In the genomic region with DNA sequence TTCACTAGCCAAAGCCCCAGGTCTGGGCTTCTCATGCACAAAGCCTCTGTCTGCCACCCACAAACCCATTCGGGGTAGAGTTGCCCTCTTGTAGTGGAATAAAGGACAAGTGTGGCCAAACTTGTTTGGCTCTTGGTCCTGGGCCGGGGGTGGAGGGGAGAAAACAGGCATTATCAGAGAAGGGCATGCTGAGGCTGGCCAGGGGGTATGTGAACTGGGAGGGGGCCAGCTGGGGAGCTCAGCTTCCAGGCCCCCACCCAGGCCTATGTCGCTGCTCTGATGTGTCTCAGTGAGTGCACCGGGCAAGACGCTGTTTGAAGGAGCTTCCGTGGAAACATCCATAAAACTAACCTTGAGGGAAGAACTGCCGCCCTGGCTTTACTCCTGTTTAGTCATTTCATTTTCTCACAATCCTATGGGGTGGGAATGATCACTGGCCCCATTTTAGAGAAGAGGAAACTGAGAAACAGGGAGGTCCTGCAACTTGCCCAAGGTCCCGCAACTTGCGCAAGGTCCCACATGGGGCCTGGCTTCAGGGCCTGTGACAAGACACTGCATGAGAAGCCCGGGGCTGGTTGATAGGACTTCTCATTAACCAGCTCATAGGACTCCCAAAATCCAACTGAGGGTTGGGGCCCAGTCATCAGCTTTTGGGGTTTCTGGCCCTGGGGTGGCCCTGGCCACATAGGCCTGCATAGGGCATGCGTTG, we compare ENCODE assay signal across 12 cellular contexts. TPM values are rescaled to one million over a fixed set of nuclear protein-coding genes. Genes with fewer than 3 reads are reported as not detected.
DNase-seq lines count a peak whose midpoint lies in the region; ATAC-seq and TF ChIP-seq lines count a peak whose summit lies in the region.
"Had no signal": no experiment of that assay in that cellular context is flagged by ENCODE, and none has a peak within 500 bp of the region (broad histone marks: within the 10 kb centered on the region; RNA-seq: fewer than 3 reads in every experiment).

No MANE protein-coding gene starts in this region.

- H3K18ac ChIP-seq in IMR-90 (ENCODE audit: low read depth, low read length) (no peak overlapping the region), neuronal stem cell (ENCODE audit: low read length) (no peak overlapping the region)

- H3K27me3 Mint-ChIP-seq in Caco-2 (ENCODE audit: insufficient read depth, unreplicated experiment) (no peaks in the 10 kb centered on the region), endodermal cell (ENCODE audit: insufficient read depth) (peaks cover 26% of the 10 kb centered on the region)
- peaks cover 7 to 10% of the 10 kb centered on the region in 2 donors for H3K27me3 Mint-ChIP-seq in natural killer cell treated with Interleukin-12 subunit alpha and Interleukin-12 subunit beta and Interleukin-15 and Interleukin-18, amount 100 ng/mL, for 72 hours

- H3K27ac ChIP-seq in IMR-90 (ENCODE audit: insufficient read depth, low read length): no peak overlapping the region
- H3K27ac ChIP-seq in endodermal cell (ENCODE audit: low read depth, low read length): no peak overlapping the region
- H3K27ac ChIP-seq in neuronal stem cell (replicated peaks; ENCODE audit: low read length): no peak overlapping the region

- H4K91ac ChIP-seq in IMR-90 (ENCODE audit: insufficient read depth, low read depth, low read length): no peak overlapping the region
- no peak overlapping the region for H4K91ac ChIP-seq in neuronal stem cell (ENCODE audit: low read depth, low read length, poor library complexity)

- H2BK5ac ChIP-seq in IMR-90 (ENCODE audit: low read depth, low read length, poor library complexity, severe bottlenecking) (no peak overlapping the region), neuronal stem cell (ENCODE audit: low read length) (no peak overlapping the region)

- intact Hi-C loops in Caco-2 (cut with micrococcal nuclease; ENCODE audit: unreplicated experiment) (no loop called here), IMR-90 (cut with micrococcal nuclease) (no loop called here)

- no peak overlapping the region for H2BK15ac ChIP-seq in IMR-90 (ENCODE audit: low read depth, low read length)
- no peak overlapping the region for H2BK15ac ChIP-seq in neuronal stem cell (ENCODE audit: low read length)

- H3K4me2 ChIP-seq in IMR-90 (ENCODE audit: low read depth, low read length): no peak overlapping the region
- H3K4me2 ChIP-seq in neuronal stem cell (ENCODE audit: insufficient read depth, low read length, poor library complexity, severe bottlenecking): no peak overlapping the region

- H3K9me1 ChIP-seq in IMR-90 (ENCODE audit: insufficient read depth, low read length): no peaks in the 10 kb centered on the region

- H2AK5ac ChIP-seq in IMR-90 (ENCODE audit: low read depth, low read length) (no peak overlapping the region), neuronal stem cell (ENCODE audit: low read depth, low read length) (no peak overlapping the region)

- H3K4me3 Mint-ChIP-seq in Caco-2 (ENCODE audit: unreplicated experiment) (peak overlapping the region; percentile 22), endodermal cell (peak overlapping the region; percentile 78)
- no peak overlapping the region for H3K4me3 Mint-ChIP-seq in natural killer cell treated with Interleukin-12 subunit alpha and Interleukin-12 subunit beta and Interleukin-15 and Interleukin-18, amount 100 ng/mL, for 72 hours

- no peak overlapping the region for H2AFZ ChIP-seq in IMR-90 (replicated peaks; ENCODE audit: low read length, poor library complexity)
- H2AFZ ChIP-seq in neuronal stem cell (ENCODE audit: low read length): peak overlapping the region; percentile 85

- H3K56ac ChIP-seq in IMR-90 (ENCODE audit: extremely low read depth, insufficient read depth, low read length): no peak overlapping the region

- H3K9ac ChIP-seq in IMR-90 (ENCODE audit: low read depth, low read length) (no peak overlapping the region), endodermal cell (ENCODE audit: extremely low read depth, low read length, poor library complexity, severe bottlenecking) (no peak overlapping the region), neuronal stem cell (ENCODE audit: low read depth, low read length, poor library complexity) (no peak overlapping the region)

- in situ Hi-C loops in IMR-90 (cut with MboI; ENCODE audit: low sequenced_read_pairs): no loop called here

- POLR2A ChIA-PET in Caco-2 (lab: Charles Lee) (no interaction called here), IMR-90 (lab: Charles Lee; ENCODE audit: unreplicated experiment) (no interaction called here)

- no peak overlapping the region for H2BK120ac ChIP-seq in IMR-90 (ENCODE audit: low read depth, low read length)
- H2BK120ac ChIP-seq in neuronal stem cell (ENCODE audit: low read depth, low read length): no peak overlapping the region

- no peak for ATAC-seq in IMR-90 (ENCODE audit: low read depth)
- ATAC-seq in natural killer cell treated with Interleukin-12 subunit alpha and Interleukin-12 subunit beta and Interleukin-15 and Interleukin-18, amount 100 ng/mL, for 72 hours: no peak
- ATAC-seq: left cardiac atrium had no signal

- H3K4ac ChIP-seq in IMR-90 (ENCODE audit: low read depth, low read length) (no peak overlapping the region), neuronal stem cell (ENCODE audit: low read length) (no peak overlapping the region)

- dilution Hi-C loops in IMR-90 (cut with HindIII; ENCODE audit: low sequenced_read_pairs, unreplicated experiment): no loop called here

- no peak for TF ChIP-seq RAD21 in IMR-90 (IDR thresholded peaks at IDR 0.05; ENCODE audit: low read length)

- H3K9me3 ChIP-seq in Caco-2 (no peaks in the 10 kb centered on the region), IMR-90 (ENCODE audit: control insufficient read depth, insufficient read depth, low read length) (no peaks in the 10 kb centered on the region), endodermal cell (ENCODE audit: control insufficient read depth, low read length) (no peaks in the 10 kb centered on the region), neuronal stem cell (replicated peaks in 1 of 2; ENCODE audit: control insufficient read depth in 2 of 2, insufficient read depth in 1 of 2, low read depth in 1 of 2, low read length in 2 of 2) (peaks cover 0 to 2% of the 10 kb centered on the region in 2 donors)

- BruUV-seq in Caco-2 (replicated peaks; lab: Mats Ljungman, UMichigan): no TSS peak
- no TSS peak for BruUV-seq in IMR-90 (replicated peaks; lab: Mats Ljungman, UMichigan)

- H3K27me3 ChIP-seq in Caco-2 (replicated peaks; ENCODE audit: control insufficient read depth, insufficient read depth, low read length) (no peaks in the 10 kb centered on the region), IMR-90 (ENCODE audit: control insufficient read depth, insufficient read depth, low read length) (peaks cover 14% of the 10 kb centered on the region), endodermal cell (ENCODE audit: control insufficient read depth, insufficient read depth, low read length, poor library complexity, severe bottlenecking) (peaks cover 27% of the 10 kb centered on the region), neuronal stem cell (ENCODE audit: control insufficient read depth in 3 of 3, insufficient read depth in 3 of 3, low read depth in 1 of 3, low read length in 3 of 3) (peaks cover 2 to 40% (median 16%) of the 10 kb centered on the region in 3 experiments)

- H3K14ac ChIP-seq in IMR-90 (replicated peaks; ENCODE audit: low read depth, low read length) (no peak overlapping the region), neuronal stem cell (ENCODE audit: low read length) (no peak overlapping the region)

- 59% methylated on average over 4 of the region's 11 CpGs; no CpG with 5 or more reads in 1 of the 2 experiments for WGBS in IMR-90 (ENCODE audit: extremely low coverage in 2 of 2, insufficient read length in 1 of 2), 2 experiments
- WGBS in endodermal cell (ENCODE audit: insufficient coverage in 1 of 2, insufficient read length in 1 of 2), 2 experiments: 87 to 95% methylated on average over 8 to 11 of the region's 11 CpGs
- no CpG with 5 or more reads among the region's 11 CpGs for WGBS in neuronal stem cell (ENCODE audit: extremely low coverage in 2 of 2, insufficient read length in 2 of 2, insufficient replicate concordance in 1 of 2), 2 donors

- H3K23ac ChIP-seq in IMR-90 (ENCODE audit: low read depth, low read length) (no peak overlapping the region), neuronal stem cell (ENCODE audit: low read depth, low read length, poor library complexity) (no peak overlapping the region)

- H3K9me3 Mint-ChIP-seq in Caco-2 (ENCODE audit: unreplicated experiment) (no peaks in the 10 kb centered on the region), endodermal cell (no peaks in the 10 kb centered on the region)
- H3K9me3 Mint-ChIP-seq in natural killer cell treated with Interleukin-12 subunit alpha and Interleukin-12 subunit beta and Interleukin-15 and Interleukin-18, amount 100 ng/mL, for 72 hours: no peaks in the 10 kb centered on the region

- H3K36me3 ChIP-seq in Caco-2 (ENCODE audit: control insufficient read depth, insufficient read depth, low read length): no peaks in the 10 kb centered on the region
- H3K36me3 ChIP-seq in IMR-90 (ENCODE audit: control insufficient read depth, insufficient read depth, low read length): no peaks in the 10 kb centered on the region
- no peaks in the 10 kb centered on the region for H3K36me3 ChIP-seq in endodermal cell (ENCODE audit: control insufficient read depth, insufficient read depth, low read length)
- no peaks in the 10 kb centered on the region for H3K36me3 ChIP-seq in neuronal stem cell (replicated peaks in 1 of 2; ENCODE audit: control insufficient read depth in 2 of 2, insufficient read depth in 2 of 2, low read length in 2 of 2)

- H3K4me3 ChIP-seq in Caco-2 (ENCODE audit: low read depth, low read length) (no peak overlapping the region), IMR-90 (ENCODE audit: insufficient read depth, low read depth, low read length) (no peak overlapping the region), endodermal cell (ENCODE audit: low read length) (peak overlapping the region; percentile 23), neuronal stem cell (ENCODE audit: low read length in 2 of 2) (peak overlapping the region in 1 of 2 donors; percentile 69)

- no peak for TF ChIP-seq POLR2A in IMR-90 (IDR thresholded peaks at IDR 0.05; ENCODE audit: low read depth, low read length)

- DNase-seq in Caco-2 (no peak), IMR-90 (no peak), endodermal cell (no peak), neuronal stem cell (ENCODE audit: low spot score) (no peak), NCI-H187 (lab: John Stamatoyannopoulos, UW) (no peak), iPS-NIHi11 (ENCODE audit: low spot score) (no peak), NCI-H1105 treated with DMSO at 0.1 percent for 48 hours (lab: John Stamatoyannopoulos, UW) (no peak)
- DNase-seq in natural killer cell treated with Interleukin-12 subunit alpha and Interleukin-12 subunit beta and Interleukin-15 and Interleukin-18, amount 100 ng/mL, for 72 hours (ENCODE audit: low spot score): no peak
- DNase-seq: activated naive CD4-positive, alpha-beta T cell treated with Interleukin-2 at 50 U/mL for 16 hours; central memory CD4-positive, alpha-beta T cell; NCI-H146 had no signal

- no peak overlapping the region for H2BK12ac ChIP-seq in neuronal stem cell (ENCODE audit: low read length)

- CTCF ChIA-PET in Caco-2 (lab: Charles Lee) (no interaction called here), IMR-90 (lab: Yijun Ruan, JAX) (no interaction called here)

- no peak overlapping the region for H2AK9ac ChIP-seq in IMR-90 (replicated peaks; ENCODE audit: low read depth, low read length, poor library complexity)

- H4K20me1 ChIP-seq in IMR-90 (ENCODE audit: insufficient read depth, low read length): no peaks in the 10 kb centered on the region; the same call in 1 of the 2 replicates

- H3K36me3 Mint-ChIP-seq in Caco-2 (ENCODE audit: insufficient read depth, unreplicated experiment): peaks cover 8% of the 10 kb centered on the region
- no peaks in the 10 kb centered on the region for H3K36me3 Mint-ChIP-seq in endodermal cell (ENCODE audit: low read depth)
- no peaks in the 10 kb centered on the region for H3K36me3 Mint-ChIP-seq in natural killer cell treated with Interleukin-12 subunit alpha and Interleukin-12 subunit beta and Interleukin-15 and Interleukin-18, amount 100 ng/mL, for 72 hours

- H4K8ac ChIP-seq in IMR-90 (ENCODE audit: low read depth in 2 of 2, low read length in 2 of 2): no peak overlapping the region
- no peak overlapping the region for H4K8ac ChIP-seq in neuronal stem cell (ENCODE audit: low read depth, low read length)

- no peak overlapping the region for H2BK20ac ChIP-seq in IMR-90 (ENCODE audit: low read depth, low read length)

- H3K4me1 ChIP-seq in Caco-2: peaks cover 35% of the 10 kb centered on the region
- H3K4me1 ChIP-seq in IMR-90 (ENCODE audit: control insufficient read depth, insufficient read depth, low read length): peaks cover 2% of the 10 kb centered on the region; the same call in 1 of the 2 replicates
- H3K4me1 ChIP-seq in endodermal cell (ENCODE audit: control insufficient read depth, insufficient read depth, low read length): no peaks in the 10 kb centered on the region
- H3K4me1 ChIP-seq in neuronal stem cell (ENCODE audit: control insufficient read depth in 2 of 2, insufficient read depth in 1 of 2, low read depth in 1 of 2, low read length in 2 of 2): peaks cover 8 to 15% of the 10 kb centered on the region in 2 donors

- H3K4me1 Mint-ChIP-seq in Caco-2 (ENCODE audit: low read depth, unreplicated experiment): peaks cover 24% of the 10 kb centered on the region
- H3K4me1 Mint-ChIP-seq in endodermal cell: peaks cover 6% of the 10 kb centered on the region
- H3K4me1 Mint-ChIP-seq in natural killer cell treated with Interleukin-12 subunit alpha and Interleukin-12 subunit beta and Interleukin-15 and Interleukin-18, amount 100 ng/mL, for 72 hours (ENCODE audit: low read depth in 2 of 2): peaks cover 7 to 11% of the 10 kb centered on the region in 2 donors

- no peak for TF ChIP-seq CTCF in Caco-2 (IDR thresholded peaks at IDR 0.05; ENCODE audit: insufficient read depth in 1 of 2, low read depth in 1 of 2, low read length in 1 of 2, severe bottlenecking in 1 of 2, unreplicated experiment in 1 of 2)
- no peak for TF ChIP-seq CTCF in IMR-90 (conservative IDR thresholded peaks at IDR 0.05; ENCODE audit: low read depth, low read length)
- no peak for TF ChIP-seq CTCF in endodermal cell (conservative IDR thresholded peaks at IDR 0.05)

- H3K27ac Mint-ChIP-seq in Caco-2 (ENCODE audit: unreplicated experiment) (no peak overlapping the region), endodermal cell (no peak overlapping the region)
- H3K27ac Mint-ChIP-seq in natural killer cell treated with Interleukin-12 subunit alpha and Interleukin-12 subunit beta and Interleukin-15 and Interleukin-18, amount 100 ng/mL, for 72 hours: no peak overlapping the region

- H3K79me1 ChIP-seq in IMR-90 (ENCODE audit: low read depth in 1 of 2, low read length in 2 of 2) (no peaks in the 10 kb centered on the region), neuronal stem cell (ENCODE audit: low read depth, low read length) (no peaks in the 10 kb centered on the region)

- H4K5ac ChIP-seq in IMR-90 (ENCODE audit: low read depth, low read length): no peak overlapping the region

RNA-seq across cellular contexts. Expression of a gene that starts 30.8 kb away (rescaled TPM):
- 29.7 and 33.2 TPM in 2 replicates for total RNA-seq in Caco-2 (2022)
- 6.8 and 11.4 TPM in 2 replicates for total RNA-seq in IMR-90 (2012; rRNA removed)
- 7.0 and 7.4 TPM in 2 replicates for polyA plus RNA-seq in IMR-90 (2012; rRNA removed)
- 2.8 and 3.4 TPM in 2 replicates for polyA plus RNA-seq in IMR-90 (2012; cell fraction: cytosol; rRNA removed)
- polyA plus RNA-seq in IMR-90 (2012; cell fraction: nucleus; rRNA removed; ENCODE audit: low replicate concordance): 5.9 and 12.5 TPM in 2 replicates
- 10 to 100 TPM; 33.3 to 34.9 TPM for total RNA-seq in endodermal cell
- 16.2 TPM for polyA plus RNA-seq in endodermal cell (2013, experiment 1 of 2)
- polyA plus RNA-seq in endodermal cell (2013, experiment 2 of 2): 15.1 TPM
- polyA plus RNA-seq in neuronal stem cell (2013, experiment 1 of 2): 15.7 TPM
- 15.8 TPM for polyA plus RNA-seq in neuronal stem cell (2013, experiment 2 of 2)
- 10 to 100 TPM; 16.5 to 33.2 TPM for total RNA-seq in natural killer cell treated with Interleukin-12 subunit alpha and Interleukin-12 subunit beta and Interleukin-15 and Interleukin-18, amount 100 ng/mL, for 72 hours
